19 cellular contexts compared by ENCODE assay signal in the genomic region with DNA sequence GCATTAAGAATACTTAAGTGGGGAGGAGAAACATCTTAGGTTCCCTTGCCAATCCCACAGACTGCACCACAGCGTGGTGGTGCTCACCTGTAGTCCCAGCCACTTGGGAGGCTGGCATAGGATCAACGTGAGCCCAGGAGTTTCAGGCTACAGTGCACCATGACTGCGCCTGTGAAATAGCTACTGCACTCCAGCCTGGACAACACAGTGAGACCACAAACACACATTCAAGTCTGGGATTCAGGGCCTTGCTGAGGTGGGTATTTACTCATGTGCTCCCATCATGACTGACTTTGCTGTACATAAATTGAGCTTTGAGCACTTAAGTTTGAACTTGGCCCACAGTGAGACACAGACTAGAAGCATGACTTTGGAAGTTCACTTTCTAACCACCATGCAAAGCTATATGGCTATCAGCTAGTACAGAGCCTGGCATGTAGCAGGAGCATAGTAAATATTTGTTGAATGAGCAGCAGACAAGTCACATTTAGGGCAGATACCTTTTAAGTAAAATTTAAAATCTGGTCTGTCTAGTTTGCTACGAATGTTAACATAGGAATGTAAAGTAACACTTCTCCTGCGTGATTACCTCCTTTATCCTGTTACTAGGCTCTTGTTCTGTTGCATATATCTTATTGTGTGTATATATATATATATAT. TPM values are rescaled to one million over a fixed set of nuclear protein-coding genes. Genes with fewer than 3 reads are reported as not detected.
A peak's percentile ranks its signal among the peaks of the same experiment; 100 is the strongest.
DNase-seq lines count a peak whose midpoint lies in the region; ATAC-seq and TF ChIP-seq lines count a peak whose summit lies in the region.
"Had no signal": no experiment of that assay in that cellular context is flagged by ENCODE, and none has a peak within 500 bp of the region (broad histone marks: within the 10 kb centered on the region; RNA-seq: fewer than 3 reads in every experiment).

No MANE protein-coding gene starts in this region.

- H3K9me3 ChIP-seq in prostate gland: no peaks in the 10 kb centered on the region
- H3K9me3 ChIP-seq: BLaER1, HAP-1 had no signal

- no peak for TF ChIP-seq CTCF in prostate gland (IDR thresholded peaks at IDR 0.05)

- peak overlapping the region; percentile 13 for H3K27ac ChIP-seq in cingulate gyrus (ENCODE audit: low read depth, low read length)
- peak overlapping the region; percentile 57 to 64 for H3K27ac ChIP-seq in prostate gland
- H3K27ac ChIP-seq: BLaER1 had no signal

- H3K27me3 ChIP-seq in prostate gland (replicated peaks; ENCODE audit: insufficient read depth): no peaks in the 10 kb centered on the region
- H3K27me3 ChIP-seq: BLaER1 had no signal

- ATAC-seq in HG02678 (IDR thresholded peaks at IDR 0.05; ENCODE audit: unreplicated experiment): no peak
- ATAC-seq: Panc1 had no signal

- intact Hi-C loops in prostate gland (cut with DNase I): no loop called here

- no peak for TF ChIP-seq POLR2A in prostate gland (IDR thresholded peaks at IDR 0.05)

- no peaks in the 10 kb centered on the region for H3K36me3 ChIP-seq in prostate gland

- peaks cover 20% of the 10 kb centered on the region for H3K4me1 ChIP-seq in prostate gland (replicated peaks)
- H3K4me1 ChIP-seq: BLaER1, HAP-1 had no signal

- 80% methylated on average over 5 of the region's 5 CpGs for WGBS in prostate gland

- no peak overlapping the region for H3K4me3 ChIP-seq in prostate gland
- H3K4me3 ChIP-seq: BLaER1, HAP-1 had no signal

- peak; percentile 81 for DNase-seq in SIG-M5 treated with dmso at 0.1 percent for 504 hours (lab: John Stamatoyannopoulos, UW; ENCODE audit: unreplicated experiment)
- DNase-seq in SIG-M5 (lab: John Stamatoyannopoulos, UW): no peak
- DNase-seq in RKO (ENCODE audit: low spot score): peak; percentile 44
- no peak for DNase-seq in prostate gland (ENCODE audit: low spot score)
- no peak for DNase-seq in OCI-M1 (lab: John Stamatoyannopoulos, UW)
- DNase-seq in NCI-H82 (lab: John Stamatoyannopoulos, UW): no peak
- DNase-seq: EL, KBM-7, NCI-H1092, NCI-H1694, NCI-H2107, NCI-H345, NCI-H69, SHP77 had no signal

RNA-seq across cellular contexts. Expression of a gene that starts 33.5 kb away (rescaled TPM):
- total RNA-seq in prostate gland: 10 to 100 TPM; 26.8 to 50.6 TPM

RNA-seq across cellular contexts. Expression of a gene that starts 34.2 kb away (rescaled TPM):
- total RNA-seq in prostate gland: 1,000 to 10,000 TPM; 1,009 to 1,102 TPM

RNA-seq across cellular contexts. Expression of a gene that starts 43.4 kb away (rescaled TPM):
- 1 to 10 TPM; 5.3 to 9.7 TPM for total RNA-seq in prostate gland

Comparison
In these comparisons a context has a peak if more than half of its experiments do, and no peak if none do; other contexts are left out.
1. DNase-seq: peak in SIG-M5 treated with dmso at 0.1 percent for 504 hours (single experiment) and RKO (single experiment); none in SIG-M5 (single experiment), prostate gland (single experiment), OCI-M1 (single experiment) and NCI-H82 (single experiment).